Comparison of ENCODE assay signal across 15 cellular contexts in the genomic region with DNA sequence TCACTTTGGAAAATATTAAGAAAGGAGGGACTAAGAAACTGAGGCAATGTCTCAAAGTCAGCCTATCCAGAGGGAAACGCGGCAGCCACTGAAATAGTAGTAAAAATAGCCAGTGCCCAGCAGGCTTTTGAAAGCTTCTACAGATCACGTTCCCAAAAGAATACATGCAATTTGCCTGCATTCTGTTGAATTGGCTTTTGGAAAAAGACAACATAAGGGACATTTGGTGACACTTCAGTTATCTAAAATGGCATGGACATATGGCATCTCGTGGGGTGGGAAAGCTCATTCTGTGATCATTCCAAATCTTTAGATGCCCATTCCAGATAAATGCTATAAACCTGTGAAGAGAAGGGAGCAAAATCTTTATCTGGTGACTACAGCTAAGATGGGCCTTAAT.
DNase-seq lines count a peak whose midpoint lies in the region; ATAC-seq and TF ChIP-seq lines count a peak whose summit lies in the region.
"Had no signal": no experiment of that assay in that cellular context is flagged by ENCODE, and none has a peak within 500 bp of the region (broad histone marks: within the 10 kb centered on the region; RNA-seq: fewer than 3 reads in every experiment).

No MANE protein-coding gene starts in this region.

- CTCF ChIA-PET in IMR-90 (lab: Yijun Ruan, JAX): no interaction called here

- H3K9me1 ChIP-seq in IMR-90 (ENCODE audit: insufficient read depth, low read length): peaks cover 6% of the 10 kb centered on the region; the same call in 1 of the 2 replicates

- no peak overlapping the region for H3K4ac ChIP-seq in IMR-90 (ENCODE audit: low read depth, low read length)

- no peak overlapping the region for H3K23ac ChIP-seq in IMR-90 (ENCODE audit: low read depth, low read length)

- no peak overlapping the region; the same call in 1 of the 2 replicates for H4K91ac ChIP-seq in IMR-90 (ENCODE audit: insufficient read depth, low read depth, low read length)

- no peak overlapping the region for H2AFZ ChIP-seq in IMR-90 (replicated peaks; ENCODE audit: low read length, poor library complexity)

- H3K27me3 ChIP-seq in heart left ventricle (no peaks in the 10 kb centered on the region), IMR-90 (ENCODE audit: control insufficient read depth, insufficient read depth, low read length) (no peaks in the 10 kb centered on the region)

- H3K14ac ChIP-seq in IMR-90 (replicated peaks; ENCODE audit: low read depth, low read length): no peak overlapping the region

- dilution Hi-C loops in IMR-90 (cut with HindIII; ENCODE audit: low sequenced_read_pairs, unreplicated experiment): no loop called here

- H3K9me3 ChIP-seq in heart left ventricle (no peaks in the 10 kb centered on the region), IMR-90 (ENCODE audit: control insufficient read depth, insufficient read depth, low read length) (no peaks in the 10 kb centered on the region)

- POLR2A ChIA-PET in IMR-90 (lab: Charles Lee; ENCODE audit: unreplicated experiment): no interaction called here

- H2AK9ac ChIP-seq in IMR-90 (replicated peaks; ENCODE audit: low read depth, low read length, poor library complexity): no peak overlapping the region

- H2AK5ac ChIP-seq in IMR-90 (ENCODE audit: low read depth, low read length): no peak overlapping the region

- no peaks in the 10 kb centered on the region for H4K20me1 ChIP-seq in IMR-90 (ENCODE audit: insufficient read depth, low read length)

- no peak overlapping the region for H3K4me3 ChIP-seq in heart left ventricle
- H3K4me3 ChIP-seq in IMR-90 (ENCODE audit: insufficient read depth, low read depth, low read length): no peak overlapping the region

- H2BK120ac ChIP-seq in IMR-90 (ENCODE audit: low read depth, low read length): no peak overlapping the region

- H3K4me1 ChIP-seq in heart left ventricle: peaks cover 0 to 81% (median 25%) of the 10 kb centered on the region in 12 donors
- H3K4me1 ChIP-seq in IMR-90 (ENCODE audit: control insufficient read depth, insufficient read depth, low read length): peaks cover 2% of the 10 kb centered on the region; the same call in 1 of the 2 replicates

- TF ChIP-seq CTCF in heart left ventricle (IDR thresholded peaks at IDR 0.05): no peak
- TF ChIP-seq CTCF in IMR-90 (conservative IDR thresholded peaks at IDR 0.05; ENCODE audit: low read depth, low read length): no peak

- H3K27ac ChIP-seq in heart left ventricle (peak overlapping the region in 8 of 12 donors; percentile 31 to 90 (median 66)), IMR-90 (ENCODE audit: insufficient read depth, low read length) (no peak overlapping the region)

- no peak overlapping the region; a peak in 1 of 4 replicates for H4K8ac ChIP-seq in IMR-90 (ENCODE audit: low read depth in 2 of 2, low read length in 2 of 2)

- WGBS in heart left ventricle, 4 donors: 39 to 54% (median 48%) methylated on average over 4 of the region's 4 CpGs
- WGBS in IMR-90 (ENCODE audit: extremely low coverage in 2 of 2, insufficient read length in 1 of 2), 2 experiments: no CpG with 5 or more reads among the region's 4 CpGs

- H3K36me3 ChIP-seq in heart left ventricle: no peaks in the 10 kb centered on the region
- no peaks in the 10 kb centered on the region for H3K36me3 ChIP-seq in IMR-90 (ENCODE audit: control insufficient read depth, insufficient read depth, low read length)

- no peak overlapping the region for H3K56ac ChIP-seq in IMR-90 (ENCODE audit: extremely low read depth, insufficient read depth, low read length)

- H2BK20ac ChIP-seq in IMR-90 (ENCODE audit: low read depth, low read length): peak overlapping the region; percentile 66

- H3K4me2 ChIP-seq in IMR-90 (ENCODE audit: low read depth, low read length): no peak overlapping the region

- DNase-seq in heart left ventricle (no peak), Right ventricle myocardium superior (no peak), G401 (ENCODE audit: low spot score) (peak; percentile 96), IMR-90 (no peak), cerebellar nuclear complex (lab: John Stamatoyannopoulos, UW) (peak; percentile 20 to 84), epidermal melanocyte (ENCODE audit: insufficient read length, low spot score) (no peak)
- DNase-seq: Calu3; CD4-positive, alpha-beta T cell; DMS153; DMS79 treated with DMSO at 0.1 percent for 48 hours; EL; GDM1; HCEC 1CT; HFFc6 had no signal

- no peaks in the 10 kb centered on the region for H3K79me1 ChIP-seq in IMR-90 (ENCODE audit: low read depth in 1 of 2, low read length in 2 of 2)

- no peak overlapping the region for H4K5ac ChIP-seq in IMR-90 (ENCODE audit: low read depth, low read length)

- H3K18ac ChIP-seq in IMR-90 (ENCODE audit: low read depth, low read length): no peak overlapping the region

- no peak overlapping the region for H3K9ac ChIP-seq in IMR-90 (ENCODE audit: low read depth, low read length)

- ATAC-seq in heart left ventricle (no peak), Right ventricle myocardium superior (ENCODE audit: poor library complexity) (no peak), IMR-90 (ENCODE audit: low read depth) (no peak), HG03442 (IDR thresholded peaks at IDR 0.05; ENCODE audit: unreplicated experiment) (no peak)

- in situ Hi-C loops in G401 (cut with HindIII; ENCODE audit: low sequenced_read_pairs): no loop called here
- in situ Hi-C loops in IMR-90 (cut with MboI; ENCODE audit: low sequenced_read_pairs): no loop called here

- no peak overlapping the region for H2BK5ac ChIP-seq in IMR-90 (ENCODE audit: low read depth, low read length, poor library complexity, severe bottlenecking)

- no peak overlapping the region for H2BK15ac ChIP-seq in IMR-90 (ENCODE audit: low read depth, low read length)

- BruUV-seq in IMR-90 (replicated peaks; lab: Mats Ljungman, UMichigan): no TSS peak

- TF ChIP-seq POLR2A in heart left ventricle (IDR thresholded peaks at IDR 0.05) (no peak), IMR-90 (IDR thresholded peaks at IDR 0.05; ENCODE audit: low read depth, low read length) (no peak)

- TF ChIP-seq RAD21 in IMR-90 (IDR thresholded peaks at IDR 0.05; ENCODE audit: low read length): no peak

- intact Hi-C loops in heart left ventricle (cut with DNase I) (loop anchor here in 6 of 10 donors (5.0 to 10.0 kb wide), 7 partner anchors 48 to 268 kb away; a partner anchor contains a TSS), Right ventricle myocardium superior (cut with DNase I) (no loop called here), IMR-90 (cut with micrococcal nuclease) (no loop called here)

TF ChIP-seq in IMR-90, 13 proteins besides CTCF, POLR2A, EP300 and RAD21:
- TF ChIP-seq FOS (IDR thresholded peaks at IDR 0.05; ENCODE audit: low read depth, low read length) (no peak), RFX5 (IDR thresholded peaks at IDR 0.05; ENCODE audit: low read depth, low read length) (no peak), CEBPB (IDR thresholded peaks at IDR 0.05; ENCODE audit: low read depth, low read length) (no peak), MAZ (IDR thresholded peaks at IDR 0.05; ENCODE audit: borderline replicate concordance, low read depth, low read length) (no peak)

Comparison
In these comparisons a context has a peak if more than half of its experiments do, and no peak if none do; other contexts are left out.
1. intact Hi-C loops: an anchor here in heart left ventricle (5.0 to 10.0 kb wide); none called in Right ventricle myocardium superior and IMR-90.
2. DNase-seq: peak in G401 (single experiment) and cerebellar nuclear complex (2 of 2); none in heart left ventricle (0 of 5), Right ventricle myocardium superior (single experiment), IMR-90 (single experiment) and epidermal melanocyte (single experiment).